Comparison of ENCODE assay signal across 22 cellular contexts in the genomic region with DNA sequence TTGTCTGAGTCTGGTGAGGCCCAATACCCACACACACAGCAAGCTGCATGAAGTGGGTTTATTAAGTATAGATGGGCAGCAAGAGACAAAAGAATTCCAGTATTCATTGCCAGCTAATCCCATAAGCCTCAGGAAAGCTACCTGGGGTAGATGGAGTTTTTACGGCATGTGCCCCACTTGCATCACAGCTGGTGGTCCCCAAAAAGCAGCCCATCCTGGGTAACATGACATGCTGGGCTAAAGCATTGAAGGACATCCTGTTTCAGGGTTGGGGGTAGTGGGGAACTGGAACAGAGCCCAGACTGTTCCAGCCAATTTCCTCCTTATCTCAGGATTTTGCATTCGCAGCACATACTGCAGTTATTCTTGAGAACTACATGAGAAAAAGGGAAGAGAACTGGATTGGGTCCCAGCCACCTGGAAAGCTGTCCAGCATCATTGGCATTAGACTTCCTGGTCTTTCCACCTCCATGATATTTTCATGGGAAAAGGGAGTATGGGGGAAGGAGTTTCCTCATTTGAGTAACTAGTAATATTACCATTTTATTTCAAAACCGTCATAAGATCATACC.
"Had no signal": no experiment of that assay in that cellular context is flagged by ENCODE, and none has a peak within 500 bp of the region (broad histone marks: within the 10 kb centered on the region; RNA-seq: fewer than 3 reads in every experiment).

No MANE protein-coding gene starts in this region.

- DNase-seq: activated CD4-positive, alpha-beta T cell treated with anti-CD3 and anti-CD28 coated beads, Interleukin-2, amount 10 ng/mL, durations not matched to agents 24 days and 14 days; activated CD8-positive, alpha-beta T cell treated with anti-CD3 and anti-CD28 coated beads for 36 hours; activated naive CD4-positive, alpha-beta T cell; activated naive CD8-positive, alpha-beta T cell treated with anti-CD3 and anti-CD28 coated beads for 36 hours; activated T-cell treated with anti-CD3 and anti-CD28 coated beads, Interleukin-2, amount 50 U/mL, for 1 hour; amniotic stem cell; central memory CD4-positive, alpha-beta T cell; colonic mucosa; effector CD4-positive, alpha-beta T cell; heart right ventricle; left ventricle myocardium superior; naive B cell; stimulated activated CD4-positive, alpha-beta T cell treated with anti-CD3 and anti-CD28 coated beads, Interleukin-4, amount 100 ng/mL, for 1 hour; stimulated activated naive CD8-positive, alpha-beta T cell treated with anti-CD3 and anti-CD28 coated beads, Interleukin-15, amount 100 ng/mL, for 72 hours; T1000; trophoblast cell had no signal

- H3K4me3 ChIP-seq: colonic mucosa, gastroesophageal sphincter, heart right ventricle, neural progenitor cell, prostate gland, smooth muscle cell, suprapubic skin, vagina had no signal
